ENCODE assay signal across 20 cellular contexts in the genomic region with DNA sequence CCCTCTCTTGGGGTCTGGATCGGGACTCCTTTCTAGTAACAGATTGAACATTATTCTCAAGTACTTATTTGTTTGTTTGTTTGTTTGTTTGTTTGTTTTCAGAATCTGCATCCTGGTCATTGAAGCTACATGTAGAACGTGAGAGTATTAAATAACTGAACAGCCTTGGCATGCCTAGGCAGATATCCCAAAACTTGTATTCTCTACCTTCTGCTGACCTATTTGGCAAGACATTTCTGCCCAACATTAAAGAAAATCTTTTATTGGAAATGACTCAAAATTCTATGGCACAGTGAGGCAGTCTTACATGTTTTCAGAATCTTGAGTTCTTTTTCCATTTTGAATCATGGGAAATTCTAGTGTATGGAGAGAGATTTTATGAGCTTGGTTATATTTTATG.
"Had no signal": no experiment of that assay in that cellular context is flagged by ENCODE, and none has a peak within 500 bp of the region (broad histone marks: within the 10 kb centered on the region; RNA-seq: fewer than 3 reads in every experiment).

No MANE protein-coding gene starts in this region.

- H3K4me2 ChIP-seq: neural progenitor cell had no signal

- H3K27me3 ChIP-seq: gastrocnemius medialis, neural progenitor cell, right lobe of liver, suprapubic skin, transverse colon had no signal

- DNase-seq: dermis blood vessel endothelial cell; effector memory CD4-positive, alpha-beta T cell; gastrocnemius medialis; head of caudate nucleus; kidney; midbrain; naive thymus-derived CD4-positive, alpha-beta T cell; right lobe of liver; small intestine; stimulated activated CD4-positive, alpha-beta T cell treated with anti-CD3 and anti-CD28 coated beads, Interleukin-15, amount 100 ng/mL, for 24 hours; stimulated activated CD4-positive, alpha-beta T cell treated with anti-CD3 and anti-CD28 coated beads, Interleukin-2, amount 100 ng/mL, for 48 hours; stimulated activated naive CD4-positive, alpha-beta T cell; stimulated activated naive CD8-positive, alpha-beta T cell treated with anti-CD3 and anti-CD28 coated beads, Interleukin-15, amount 100 ng/mL, for 72 hours; transverse colon had no signal

- FAIRE-seq: endothelial cell of umbilical vein, kidney, small intestine had no signal

- H3K27ac ChIP-seq: coronary artery, gastrocnemius medialis, neural progenitor cell, parathyroid adenoma, right lobe of liver, suprapubic skin, transverse colon had no signal

- H3K9me3 ChIP-seq: gastrocnemius medialis, right lobe of liver, suprapubic skin, transverse colon had no signal

- H3K9ac ChIP-seq: neural progenitor cell, parathyroid adenoma had no signal

- H3K4me3 ChIP-seq: coronary artery, gastrocnemius medialis, neural progenitor cell, right lobe of liver, suprapubic skin, transverse colon had no signal

- H3K79me2 ChIP-seq: parathyroid adenoma had no signal

- ATAC-seq: gastrocnemius medialis; left lobe of liver; naive thymus-derived CD4-positive, alpha-beta T cell; right lobe of liver; stimulated activated naive CD8-positive, alpha-beta T cell treated with anti-CD3 and anti-CD28 coated beads, Interleukin-15, amount 100 ng/mL, for 72 hours had no signal

- H3K4me1 ChIP-seq: gastrocnemius medialis, parathyroid adenoma, right lobe of liver, transverse colon had no signal

- H2AFZ ChIP-seq: neural progenitor cell, parathyroid adenoma had no signal

- H3K36me3 ChIP-seq: gastrocnemius medialis, neural progenitor cell, right lobe of liver, suprapubic skin, transverse colon had no signal
